In the genomic region with DNA sequence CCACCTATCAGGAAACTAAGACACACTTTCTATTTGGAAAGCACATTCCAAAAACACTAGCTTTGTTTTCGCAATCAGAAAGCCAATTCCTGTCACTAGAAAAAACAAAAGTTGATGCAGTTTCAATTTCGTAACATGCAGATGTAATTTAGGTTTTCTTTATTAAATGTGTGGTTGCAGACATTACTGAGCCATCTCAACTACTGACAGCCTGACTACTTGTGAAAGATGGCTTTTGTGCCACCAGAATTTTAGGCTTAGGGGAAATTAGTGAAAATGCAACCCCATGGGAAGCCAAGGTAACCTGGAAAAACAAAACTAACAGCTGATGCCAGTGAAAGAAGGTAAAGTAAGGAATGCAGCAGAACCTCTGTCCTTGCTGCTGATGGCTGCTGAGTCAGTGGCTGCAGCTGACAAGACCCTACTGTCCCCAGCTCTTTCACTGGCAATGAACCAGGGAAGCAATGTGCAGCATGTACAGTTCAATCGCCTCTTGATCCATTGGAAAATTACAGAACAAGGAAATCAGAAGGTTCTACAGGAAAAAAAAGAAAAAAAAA, we compare ENCODE assay signal across 10 cellular contexts. TPM values are rescaled to one million over a fixed set of nuclear protein-coding genes. Genes with fewer than 3 reads are reported as not detected.
A peak's percentile ranks its signal among the peaks of the same experiment; 100 is the strongest.
DNase-seq lines count a peak whose midpoint lies in the region.
"Had no signal": no experiment of that assay in that cellular context is flagged by ENCODE, and none has a peak within 500 bp of the region (broad histone marks: within the 10 kb centered on the region; RNA-seq: fewer than 3 reads in every experiment).

No MANE protein-coding gene starts in this region.

- H3K4me1 ChIP-seq in CD4-positive, alpha-beta memory T cell (ENCODE audit: insufficient read depth, low read length), result no peaks in the 10 kb centered on the region

- DNase-seq in CD1c-positive myeloid dendritic cell (ENCODE audit: extremely low spot score) (peak; percentile 26), NOMO-1 treated with DMSO at 0.1 percent for 48 hours (lab: John Stamatoyannopoulos, UW; ENCODE audit: unreplicated experiment) (peak; percentile 42), dermis microvascular lymphatic vessel endothelial cell (ENCODE audit: low read depth in 2 of 2) (peak; percentile 48 to 63), midbrain (lab: John Stamatoyannopoulos, UW) (peak; percentile 43), NCI-H69 (lab: John Stamatoyannopoulos, UW) (no peak)
- no peak for DNase-seq in stimulated activated naive CD4-positive, alpha-beta T cell treated with Interleukin-2 at 50 U/mL for 16 hours (lab: John Stamatoyannopoulos, UW)
- no peak for DNase-seq in activated T-cell treated with anti-CD3 and anti-CD28 coated beads, Interleukin-2, amount 50 U/mL, for 48 hours
- no peak for DNase-seq in CD4-positive, alpha-beta memory T cell
- DNase-seq: NCI-H1694 treated with DMSO at 0.1 percent for 48 hours had no signal

- no peaks in the 10 kb centered on the region for H3K36me3 ChIP-seq in CD4-positive, alpha-beta memory T cell (ENCODE audit: insufficient read depth, low read length)

- H3K27ac Mint-ChIP-seq in CD4-positive, alpha-beta memory T cell, result peak overlapping the region in 1 of 7 donors; percentile 5

- H3K4me3 Mint-ChIP-seq in CD4-positive, alpha-beta memory T cell, result no peak overlapping the region

- H3K27me3 Mint-ChIP-seq in CD4-positive, alpha-beta memory T cell, result no peaks in the 10 kb centered on the region

- H3K36me3 Mint-ChIP-seq in CD4-positive, alpha-beta memory T cell, result peaks cover 50 to 54% of the 10 kb centered on the region in 2 donors

- H3K4me1 Mint-ChIP-seq in CD4-positive, alpha-beta memory T cell, result peaks cover 7 to 21% (median 10%) of the 10 kb centered on the region in 4 donors

- H3K27me3 ChIP-seq in CD4-positive, alpha-beta memory T cell (ENCODE audit: insufficient read depth, low read length), result no peaks in the 10 kb centered on the region

- H3K27ac ChIP-seq in CD4-positive, alpha-beta memory T cell (ENCODE audit: low read depth, low read length), result no peak overlapping the region
- H3K27ac ChIP-seq: SK-N-MC had no signal

- CTCF ChIA-PET in CD4-positive, alpha-beta memory T cell (lab: Charles Lee; ENCODE audit: partially characterized antibody), result no interaction called here

- POLR2A ChIA-PET in CD4-positive, alpha-beta memory T cell (lab: Charles Lee; ENCODE audit: partially characterized antibody), result no interaction called here

- H3K9me3 ChIP-seq in CD4-positive, alpha-beta memory T cell (ENCODE audit: control insufficient read depth in 1 of 2, low read length in 2 of 2), result no peaks in the 10 kb centered on the region

- no peaks in the 10 kb centered on the region for H3K9me3 Mint-ChIP-seq in CD4-positive, alpha-beta memory T cell

- no peak overlapping the region for H3K4me3 ChIP-seq in CD4-positive, alpha-beta memory T cell (ENCODE audit: low read length in 2 of 2)
- H3K4me3 ChIP-seq: SK-N-MC had no signal

- intact Hi-C loops in CD4-positive, alpha-beta memory T cell (cut with micrococcal nuclease), result no loop called here

RNA-seq across cellular contexts. Expression of gene FEZ2, which starts 34.9 kb away (rescaled TPM):
- 53.6 and 54.0 TPM in 2 replicates for total RNA-seq in dermis microvascular lymphatic vessel endothelial cell
- total RNA-seq in CD4-positive, alpha-beta memory T cell, result 10 to 100 TPM; 13.4 to 14.7 TPM
- 1 to 10 TPM; 1.6 to 1.9 TPM for polyA plus RNA-seq in CD4-positive, alpha-beta memory T cell

Comparison
In these comparisons a context has a peak if more than half of its experiments do, and no peak if none do; other contexts are left out.
1. DNase-seq: peak in CD1c-positive myeloid dendritic cell (single experiment), NOMO-1 treated with DMSO at 0.1 percent for 48 hours (single experiment), dermis microvascular lymphatic vessel endothelial cell (2 of 2) and midbrain (single experiment); none in stimulated activated naive CD4-positive, alpha-beta T cell treated with Interleukin-2 at 50 U/mL for 16 hours (single experiment), activated T-cell treated with anti-CD3 and anti-CD28 coated beads, Interleukin-2, amount 50 U/mL, for 48 hours (0 of 2), CD4-positive, alpha-beta memory T cell (0 of 5) and NCI-H69 (single experiment).